Comparison of ENCODE assay signal across 12 cellular contexts in genomic region chr7:84548366-84549085, GRCh38.
A peak's percentile ranks its signal among the peaks of the same experiment; 100 is the strongest.
DNase-seq lines count a peak whose midpoint lies in the region; ATAC-seq lines count a peak whose summit lies in the region.
"Had no signal": no experiment of that assay in that cellular context is flagged by ENCODE, and none has a peak within 500 bp of the region (broad histone marks: within the 10 kb centered on the region; RNA-seq: fewer than 3 reads in every experiment).

No MANE protein-coding gene starts in this region.

- H3K4me3 Mint-ChIP-seq in natural killer cell treated with Interleukin-12 subunit alpha and Interleukin-12 subunit beta and Interleukin-15 and Interleukin-18, amount 100 ng/mL, for 72 hours = no peak overlapping the region

- no peaks in the 10 kb centered on the region for H3K27me3 Mint-ChIP-seq in natural killer cell treated with Interleukin-12 subunit alpha and Interleukin-12 subunit beta and Interleukin-15 and Interleukin-18, amount 100 ng/mL, for 72 hours

- no peaks in the 10 kb centered on the region for H3K36me3 Mint-ChIP-seq in natural killer cell treated with Interleukin-12 subunit alpha and Interleukin-12 subunit beta and Interleukin-15 and Interleukin-18, amount 100 ng/mL, for 72 hours

- no peaks in the 10 kb centered on the region for H3K4me1 Mint-ChIP-seq in natural killer cell treated with Interleukin-12 subunit alpha and Interleukin-12 subunit beta and Interleukin-15 and Interleukin-18, amount 100 ng/mL, for 72 hours (ENCODE audit: low read depth in 2 of 2)

- peaks cover 6% of the 10 kb centered on the region for H3K9me3 Mint-ChIP-seq in natural killer cell treated with Interleukin-12 subunit alpha and Interleukin-12 subunit beta and Interleukin-15 and Interleukin-18, amount 100 ng/mL, for 72 hours

- H3K27ac Mint-ChIP-seq in natural killer cell treated with Interleukin-12 subunit alpha and Interleukin-12 subunit beta and Interleukin-15 and Interleukin-18, amount 100 ng/mL, for 72 hours = no peak overlapping the region

- ATAC-seq in GM18858 (IDR thresholded peaks at IDR 0.05; ENCODE audit: unreplicated experiment) (no peak), HG03469 (IDR thresholded peaks at IDR 0.05; ENCODE audit: unreplicated experiment) (no peak)
- no peak for ATAC-seq in natural killer cell treated with Interleukin-12 subunit alpha and Interleukin-12 subunit beta and Interleukin-15 and Interleukin-18, amount 100 ng/mL, for 72 hours
- ATAC-seq: PC-3 had no signal

- DNase-seq in DMS114 treated with DMSO at 0.1 percent for 48 hours (lab: John Stamatoyannopoulos, UW; ENCODE audit: unreplicated experiment) = peak; percentile 85
- peak; percentile 69 for DNase-seq in NCI-H226
- DNase-seq in fibroblast of gingiva (ENCODE audit: low read depth) = peak; percentile 79
- peak; percentile 74 for DNase-seq in myocyte (ENCODE audit: low read depth)
- DNase-seq in natural killer cell treated with Interleukin-12 subunit alpha and Interleukin-12 subunit beta and Interleukin-15 and Interleukin-18, amount 100 ng/mL, for 72 hours (ENCODE audit: low spot score) = no peak
- no peak for DNase-seq in SHP77 treated with DMSO at 0.1 percent for 48 hours (lab: John Stamatoyannopoulos, UW)
- DNase-seq: activated CD8-positive, alpha-beta memory T cell treated with anti-CD3 and anti-CD28 coated beads, Interleukin-2, amount 50 U/mL, for 4 hours; effector CD4-positive, alpha-beta T cell; Karpas-422; PC-3 had no signal

Comparison
In these comparisons a context has a peak if more than half of its experiments do, and no peak if none do; other contexts are left out.
1. DNase-seq: peak in DMS114 treated with DMSO at 0.1 percent for 48 hours (single experiment), NCI-H226 (single experiment), fibroblast of gingiva (single experiment) and myocyte (single experiment); none in natural killer cell treated with Interleukin-12 subunit alpha and Interleukin-12 subunit beta and Interleukin-15 and Interleukin-18, amount 100 ng/mL, for 72 hours (single experiment) and SHP77 treated with DMSO at 0.1 percent for 48 hours (single experiment).